31 cellular contexts compared by ENCODE assay signal in genomic region chr20:1798982-1799381, GRCh38.
"Had no signal": no experiment of that assay in that cellular context is flagged by ENCODE, and none has a peak within 500 bp of the region (broad histone marks: within the 10 kb centered on the region; RNA-seq: fewer than 3 reads in every experiment).

No MANE protein-coding gene starts in this region.

- FAIRE-seq: keratinocyte, urothelium cell line had no signal

- DNase-seq: hippocampal formation; kidney glomerular epithelial cell; left cardiac atrium; lower lobe of right lung; mammary epithelial cell; mesenchymal stem cell; naive B cell; natural killer cell; nephron progenitor cell; occipital lobe; right cardiac atrium; stimulated activated CD4-positive, alpha-beta T cell treated with anti-CD3 and anti-CD28 coated beads, Interleukin-12 subunit alpha, Interleukin-12 subunit beta, amount 100 ng/mL, for 4 hours; stimulated activated CD4-positive, alpha-beta T cell treated with anti-CD3 and anti-CD28 coated beads, Interleukin-15, amount 100 ng/mL, for 24 hours; stimulated activated CD4-positive, alpha-beta T cell treated with anti-CD3 and anti-CD28 coated beads, Interleukin-2, amount 100 ng/mL, for 24 hours; stimulated activated CD4-positive, alpha-beta T cell treated with anti-CD3 and anti-CD28 coated beads, Interleukin-4, amount 100 ng/mL, for 1 hour; stimulated activated naive B cell treated with anti-CD40 and anti-IgM and Interleukin-4, amounts not matched to agents 10 μg/mL and 1 μg/mL and 100 μg/mL, for 72 hours; stimulated activated naive CD8-positive, alpha-beta T cell treated with anti-CD3 and anti-CD28 coated beads, Interleukin-15, Interleukin-2, amounts not matched to agents 100 U/mL and 50 U/mL, for 24 hours; stomach; trophoblast cell; upper lobe of right lung had no signal

- H3K4me1 Mint-ChIP-seq: natural killer cell had no signal

- H3K4me3 ChIP-seq: left lung, lower lobe of right lung, neural progenitor cell, skin epidermis, stomach, suprapubic skin, thoracic aorta, tibial artery, upper lobe of right lung had no signal

- H3K36me3 ChIP-seq: left lung, lower lobe of right lung, neural progenitor cell, neutrophil, stomach, suprapubic skin, thoracic aorta, tibial artery, upper lobe of right lung had no signal

- ATAC-seq: left cardiac atrium; left lung; lower lobe of right lung; natural killer cell; right cardiac atrium; sciatic nerve; stimulated activated naive B cell treated with anti-CD40 and anti-IgM and Interleukin-4, amounts not matched to agents 10 μg/mL and 1 μg/mL and 100 μg/mL, for 72 hours; stimulated activated naive CD8-positive, alpha-beta T cell treated with anti-CD3 and anti-CD28 coated beads, Interleukin-15, Interleukin-2, amounts not matched to agents 100 U/mL and 50 U/mL, for 24 hours; upper lobe of right lung had no signal

- H3K27me3 ChIP-seq: neutrophil, suprapubic skin, tibial artery had no signal

- H3K9me3 Mint-ChIP-seq: naive B cell; natural killer cell; nephron progenitor cell; neural progenitor cell; stimulated activated naive B cell treated with anti-CD40 and anti-IgM and Interleukin-4, amounts not matched to agents 10 μg/mL and 1 μg/mL and 100 μg/mL, for 72 hours had no signal

- H3K27ac ChIP-seq: left lung, lower lobe of right lung, neural progenitor cell, neutrophil, skin epidermis, stomach, suprapubic skin, thoracic aorta, tibial artery, upper lobe of right lung had no signal

- H3K9me3 ChIP-seq: left lung, lower lobe of right lung, neutrophil, stomach, suprapubic skin, thoracic aorta, tibial artery, upper lobe of right lung had no signal

- H3K4me3 Mint-ChIP-seq: naive B cell; natural killer cell; nephron progenitor cell; neural progenitor cell; stimulated activated naive B cell treated with anti-CD40 and anti-IgM and Interleukin-4, amounts not matched to agents 10 μg/mL and 1 μg/mL and 100 μg/mL, for 72 hours had no signal

- H3K36me3 Mint-ChIP-seq: naive B cell; natural killer cell; neural progenitor cell; stimulated activated naive B cell treated with anti-CD40 and anti-IgM and Interleukin-4, amounts not matched to agents 10 μg/mL and 1 μg/mL and 100 μg/mL, for 72 hours had no signal

- H3K27ac Mint-ChIP-seq: naive B cell; natural killer cell; nephron progenitor cell; neural progenitor cell; progenitor cell of endocrine pancreas; stimulated activated naive B cell treated with anti-CD40 and anti-IgM and Interleukin-4, amounts not matched to agents 10 μg/mL and 1 μg/mL and 100 μg/mL, for 72 hours had no signal
